9 cellular contexts compared by ENCODE assay signal in genomic region chr1:112674440-112674985, GRCh38. TPM values are rescaled to one million over a fixed set of nuclear protein-coding genes. Genes with fewer than 3 reads are reported as not detected.
DNase-seq lines count a peak whose midpoint lies in the region; ATAC-seq, FAIRE-seq and TF ChIP-seq lines count a peak whose summit lies in the region.
"Had no signal": no experiment of that assay in that cellular context is flagged by ENCODE, and none has a peak within 500 bp of the region (broad histone marks: within the 10 kb centered on the region; RNA-seq: fewer than 3 reads in every experiment).

Gene MOV10 (plus strand): TSS chr1:112674659. CDS start chr1:112674913, 254 bp downstream.

- peak; percentile 67 for ATAC-seq in CD8-positive, alpha-beta T cell
- ATAC-seq in GM21390 (IDR thresholded peaks at IDR 0.05; ENCODE audit: unreplicated experiment): peak; percentile 57
- peak; percentile 81 for ATAC-seq in activated T-helper 17 cell treated with anti-CD3 and anti-CD28 coated beads, Interleukin-2, amount 50 U/mL, for 72 hours (replicated peaks)
- ATAC-seq in natural killer cell treated with Interleukin-12 subunit alpha and Interleukin-12 subunit beta and Interleukin-15 and Interleukin-18, amount 100 ng/mL, for 72 hours: peak; percentile 90 to 93

- H3K4me3 Mint-ChIP-seq in CD8-positive, alpha-beta T cell: peak within 1 kb of the TSS; percentile 93
- H3K4me3 Mint-ChIP-seq in activated T-helper 17 cell treated with anti-CD3 and anti-CD28 coated beads, Interleukin-2, amount 50 U/mL, for 72 hours: peak within 1 kb of the TSS; percentile 94
- H3K4me3 Mint-ChIP-seq in natural killer cell treated with Interleukin-12 subunit alpha and Interleukin-12 subunit beta and Interleukin-15 and Interleukin-18, amount 100 ng/mL, for 72 hours: peak within 1 kb of the TSS; percentile 92

- H3K36me3 Mint-ChIP-seq in CD8-positive, alpha-beta T cell: peaks cover 28% of the 10 kb centered on the region
- peaks cover 50% of the 10 kb centered on the region for H3K36me3 Mint-ChIP-seq in activated T-helper 17 cell treated with anti-CD3 and anti-CD28 coated beads, Interleukin-2, amount 50 U/mL, for 72 hours (ENCODE audit: low read depth)
- H3K36me3 Mint-ChIP-seq in natural killer cell treated with Interleukin-12 subunit alpha and Interleukin-12 subunit beta and Interleukin-15 and Interleukin-18, amount 100 ng/mL, for 72 hours: peaks cover 19% of the 10 kb centered on the region

- POLR2A ChIA-PET in CD8-positive, alpha-beta T cell (lab: Charles Lee): interaction anchor here (0.8 to 3.3 kb wide), 11 partner anchors 10 to 1259 kb away, joined by 3 to 40 read pairs (median 6); partner anchors contain the start of genes CAPZA1, LRIG2, PPM1J and ST7L

- peaks cover 46% of the 10 kb centered on the region for H3K4me1 Mint-ChIP-seq in CD8-positive, alpha-beta T cell (ENCODE audit: low read depth)
- peaks cover 43% of the 10 kb centered on the region for H3K4me1 Mint-ChIP-seq in activated T-helper 17 cell treated with anti-CD3 and anti-CD28 coated beads, Interleukin-2, amount 50 U/mL, for 72 hours
- H3K4me1 Mint-ChIP-seq in natural killer cell treated with Interleukin-12 subunit alpha and Interleukin-12 subunit beta and Interleukin-15 and Interleukin-18, amount 100 ng/mL, for 72 hours (ENCODE audit: low read depth in 2 of 2): peaks cover 48 to 55% of the 10 kb centered on the region in 2 donors

- TF ChIP-seq CTCF in CD8-positive, alpha-beta T cell (IDR thresholded peaks at IDR 0.05): no peak
- no peak for TF ChIP-seq CTCF in fibroblast of mammary gland (conservative IDR thresholded peaks at IDR 0.05; ENCODE audit: control insufficient read depth, insufficient read depth, low read depth, low read length)

- peak within 1 kb of the TSS; percentile 82 to 85 for H3K9ac ChIP-seq in stomach smooth muscle (ENCODE audit: low read length in 2 of 2)

- DNase-seq in CD8-positive, alpha-beta T cell: peak in 6 of 7 experiments; percentile 34 to 75 (median 60)
- DNase-seq in HuH-7 (ENCODE audit: low spot score) (peak; percentile 69), RCC 7860 (ENCODE audit: low spot score) (peak; percentile 69), fibroblast of mammary gland (ENCODE audit: low read depth) (peak; percentile 65)
- peak; percentile 82 for DNase-seq in natural killer cell treated with Interleukin-12 subunit alpha and Interleukin-12 subunit beta and Interleukin-15 and Interleukin-18, amount 100 ng/mL, for 72 hours (ENCODE audit: low spot score)

- peaks cover 24% of the 10 kb centered on the region for H3K4me1 ChIP-seq in CD8-positive, alpha-beta T cell (ENCODE audit: insufficient read depth, low read length)
- peaks cover 15% of the 10 kb centered on the region for H3K4me1 ChIP-seq in stomach smooth muscle (ENCODE audit: control insufficient read depth, insufficient read depth, low read length)

- no peaks in the 10 kb centered on the region for H3K27me3 ChIP-seq in CD8-positive, alpha-beta T cell (ENCODE audit: insufficient read depth, low read length)
- H3K27me3 ChIP-seq in stomach smooth muscle (ENCODE audit: control insufficient read depth in 1 of 2, insufficient read depth in 2 of 2, low read length in 2 of 2): no peaks in the 10 kb centered on the region

- H3K9me3 ChIP-seq in CD8-positive, alpha-beta T cell (ENCODE audit: low read length): no peaks in the 10 kb centered on the region
- H3K9me3 ChIP-seq in stomach smooth muscle (ENCODE audit: control insufficient read depth in 2 of 2, low read length in 2 of 2): no peaks in the 10 kb centered on the region

- H3K4me3 ChIP-seq in CD8-positive, alpha-beta T cell (ENCODE audit: low read depth, low read length): peak within 1 kb of the TSS; percentile 65
- peak within 1 kb of the TSS; percentile 83 for H3K4me3 ChIP-seq in fibroblast of mammary gland (ENCODE audit: control insufficient read depth, low read depth, low read length)
- peak within 1 kb of the TSS; percentile 78 to 85 for H3K4me3 ChIP-seq in stomach smooth muscle (ENCODE audit: low read length in 2 of 2)

- peaks cover 5% of the 10 kb centered on the region for H3K36me3 ChIP-seq in CD8-positive, alpha-beta T cell (ENCODE audit: insufficient read depth, low read length)
- peaks cover 7 to 11% of the 10 kb centered on the region in 2 donors for H3K36me3 ChIP-seq in stomach smooth muscle (ENCODE audit: control insufficient read depth in 2 of 2, insufficient read depth in 2 of 2, low read length in 2 of 2)

- intact Hi-C loops in CD8-positive, alpha-beta T cell (cut with DNase I, micrococcal nuclease): loop anchor here in 1 of 2 experiments (1.0 to 2.0 kb wide), 2 partner anchors 26 to 54 kb away; no protein-coding TSS in a partner anchor

- FAIRE-seq in RCC 7860 (lab: Jason Lieb, UNC): no peak
- FAIRE-seq: frontal cortex had no signal

- no peaks in the 10 kb centered on the region for H3K27me3 Mint-ChIP-seq in CD8-positive, alpha-beta T cell (ENCODE audit: low read depth)
- no peaks in the 10 kb centered on the region for H3K27me3 Mint-ChIP-seq in activated T-helper 17 cell treated with anti-CD3 and anti-CD28 coated beads, Interleukin-2, amount 50 U/mL, for 72 hours
- no peaks in the 10 kb centered on the region for H3K27me3 Mint-ChIP-seq in natural killer cell treated with Interleukin-12 subunit alpha and Interleukin-12 subunit beta and Interleukin-15 and Interleukin-18, amount 100 ng/mL, for 72 hours

- CTCF ChIA-PET in CD8-positive, alpha-beta T cell (lab: Charles Lee): interaction anchor here (0.6 to 2.2 kb wide), 15 partner anchors 9 to 620 kb away, joined by 3 to 12 read pairs (median 3); partner anchors contain the start of genes CAPZA1, PPM1J, ST7L and WNT2B

- peak within 1 kb of the TSS; percentile 94 for H3K27ac Mint-ChIP-seq in CD8-positive, alpha-beta T cell
- H3K27ac Mint-ChIP-seq in activated T-helper 17 cell treated with anti-CD3 and anti-CD28 coated beads, Interleukin-2, amount 50 U/mL, for 72 hours: peak within 1 kb of the TSS; percentile 94
- H3K27ac Mint-ChIP-seq in natural killer cell treated with Interleukin-12 subunit alpha and Interleukin-12 subunit beta and Interleukin-15 and Interleukin-18, amount 100 ng/mL, for 72 hours: peak within 1 kb of the TSS; percentile 83 to 94

- no peaks in the 10 kb centered on the region for H3K9me3 Mint-ChIP-seq in CD8-positive, alpha-beta T cell
- no peaks in the 10 kb centered on the region for H3K9me3 Mint-ChIP-seq in activated T-helper 17 cell treated with anti-CD3 and anti-CD28 coated beads, Interleukin-2, amount 50 U/mL, for 72 hours
- no peaks in the 10 kb centered on the region for H3K9me3 Mint-ChIP-seq in natural killer cell treated with Interleukin-12 subunit alpha and Interleukin-12 subunit beta and Interleukin-15 and Interleukin-18, amount 100 ng/mL, for 72 hours

- H3K27ac ChIP-seq in CD8-positive, alpha-beta T cell (ENCODE audit: low read depth, low read length): peak within 1 kb of the TSS; percentile 63
- peak within 1 kb of the TSS; percentile 81 for H3K27ac ChIP-seq in stomach smooth muscle (ENCODE audit: low read length)

RNA-seq across cellular contexts. Expression of gene MOV10, which starts in this region (rescaled TPM):
- 10 to 100 TPM; 92.4 to 94.7 TPM for total RNA-seq in CD8-positive, alpha-beta T cell
- total RNA-seq in activated T-helper 17 cell treated with anti-CD3 and anti-CD28 coated beads, Interleukin-2, amount 50 U/mL, for 72 hours: 10 to 100 TPM; 54.7 to 59.3 TPM
- total RNA-seq in natural killer cell treated with Interleukin-12 subunit alpha and Interleukin-12 subunit beta and Interleukin-15 and Interleukin-18, amount 100 ng/mL, for 72 hours: 10 to 100 TPM; 71.0 to 78.0 TPM

Comparison
In these comparisons a context has a peak if more than half of its experiments do, and no peak if none do; other contexts are left out.
1. Peak in every context shown above with its lines: DNase-seq, ATAC-seq, H3K4me3 ChIP-seq and H3K27ac ChIP-seq.